Comparison of ENCODE assay signal across 16 cellular contexts in genomic region chr9:100581081-100581480, GRCh38. TPM values are rescaled to one million over a fixed set of nuclear protein-coding genes. Genes with fewer than 3 reads are reported as not detected.
"Had no signal": no experiment of that assay in that cellular context is flagged by ENCODE, and none has a peak within 500 bp of the region (broad histone marks: within the 10 kb centered on the region; RNA-seq: fewer than 3 reads in every experiment).

No MANE protein-coding gene starts in this region.

- H3K9ac ChIP-seq: neural progenitor cell had no signal

- H3K4me1 ChIP-seq: colonic mucosa, esophagus squamous epithelium, neural progenitor cell had no signal

- DNase-seq: cerebellar nuclear complex; colonic mucosa; esophagus squamous epithelium; foreskin fibroblast; left colon; mammary epithelial cell; natural killer cell; ovary; stimulated activated CD4-positive, alpha-beta T cell treated with anti-CD3 and anti-CD28 coated beads, Interleukin-2, amount 100 ng/mL, for 48 hours; stimulated activated naive CD4-positive, alpha-beta T cell treated with Interleukin-2 at 50 U/mL for 16 hours; trophoblast cell had no signal

- H3K36me3 Mint-ChIP-seq: natural killer cell had no signal

- H3K27me3 Mint-ChIP-seq: progenitor cell of endocrine pancreas had no signal

- H3K4me3 Mint-ChIP-seq: natural killer cell, neural progenitor cell had no signal

- H2AFZ ChIP-seq: neural progenitor cell had no signal

- ATAC-seq: left colon, natural killer cell, sciatic nerve had no signal

- H3K27me3 ChIP-seq: colonic mucosa, esophagus squamous epithelium, neural progenitor cell, ovary had no signal

- H3K4me3 ChIP-seq: colonic mucosa, esophagus squamous epithelium, neural progenitor cell, ovary, smooth muscle cell had no signal

- H3K36me3 ChIP-seq: colonic mucosa, esophagus squamous epithelium, ovary had no signal

- H3K4me1 Mint-ChIP-seq: natural killer cell, neural progenitor cell had no signal

- H3K27ac ChIP-seq: colonic mucosa, esophagus squamous epithelium, neural progenitor cell, ovary had no signal

- H3K9me3 ChIP-seq: colonic mucosa, esophagus squamous epithelium, ovary had no signal

- H3K4me2 ChIP-seq: neural progenitor cell, smooth muscle cell had no signal

- H3K27ac Mint-ChIP-seq: natural killer cell, neural progenitor cell, progenitor cell of endocrine pancreas had no signal

RNA-seq across cellular contexts. Expression of gene CAVIN4, which starts 3.2 kb away (rescaled TPM):
- total RNA-seq: mononuclear cell had no signal
